ENCODE assay signal across 17 cellular contexts in genomic region chr18:62720048-62720447, GRCh38. TPM values are rescaled to one million over a fixed set of nuclear protein-coding genes. Genes with fewer than 3 reads are reported as not detected.
DNase-seq lines count a peak whose midpoint lies in the region; ATAC-seq and TF ChIP-seq lines count a peak whose summit lies in the region.
"Had no signal": no experiment of that assay in that cellular context is flagged by ENCODE, and none has a peak within 500 bp of the region (broad histone marks: within the 10 kb centered on the region; RNA-seq: fewer than 3 reads in every experiment).

No MANE protein-coding gene starts in this region.

- H3K27ac ChIP-seq in suprapubic skin = no peak overlapping the region

- H3K4me1 ChIP-seq in iPS-15b (ENCODE audit: control insufficient read depth, insufficient read depth, low read length) = peaks cover 30% of the 10 kb centered on the region
- H3K4me1 ChIP-seq in suprapubic skin = peaks cover 51% of the 10 kb centered on the region

- no peaks in the 10 kb centered on the region for H3K9me3 Mint-ChIP-seq in activated naive CD8-positive, alpha-beta T cell treated with anti-CD3 and anti-CD28 coated beads, Interleukin-2, amount 50 U/mL, for 24 hours
- no peaks in the 10 kb centered on the region for H3K9me3 Mint-ChIP-seq in activated naive CD8-positive, alpha-beta T cell treated with anti-CD3 and anti-CD28 coated beads for 36 hours
- H3K9me3 Mint-ChIP-seq: CD8-positive, alpha-beta T cell had no signal

- no peak overlapping the region for H3K4me3 Mint-ChIP-seq in activated naive CD8-positive, alpha-beta T cell treated with anti-CD3 and anti-CD28 coated beads, Interleukin-2, amount 50 U/mL, for 24 hours
- H3K4me3 Mint-ChIP-seq in activated naive CD8-positive, alpha-beta T cell treated with anti-CD3 and anti-CD28 coated beads for 36 hours = no peak overlapping the region
- H3K4me3 Mint-ChIP-seq: CD8-positive, alpha-beta T cell had no signal

- H3K27me3 Mint-ChIP-seq in activated naive CD8-positive, alpha-beta T cell treated with anti-CD3 and anti-CD28 coated beads, Interleukin-2, amount 50 U/mL, for 24 hours = no peaks in the 10 kb centered on the region
- peaks cover 5% of the 10 kb centered on the region for H3K27me3 Mint-ChIP-seq in activated naive CD8-positive, alpha-beta T cell treated with anti-CD3 and anti-CD28 coated beads for 36 hours

- no peak for ATAC-seq in activated naive CD8-positive, alpha-beta T cell treated with anti-CD3 and anti-CD28 coated beads, Interleukin-2, amount 50 U/mL, for 24 hours
- no peak for ATAC-seq in HG03095 (IDR thresholded peaks at IDR 0.05; ENCODE audit: unreplicated experiment)
- no peak for ATAC-seq in GM21723 (IDR thresholded peaks at IDR 0.05; ENCODE audit: unreplicated experiment)
- ATAC-seq: CD8-positive, alpha-beta T cell; mucosa of descending colon had no signal

- H3K4me3 ChIP-seq in iPS-15b (ENCODE audit: low read depth, low read length) (peak overlapping the region; percentile 91), suprapubic skin (peak overlapping the region; percentile 62)
- H3K4me3 ChIP-seq: mucosa of descending colon, tibial nerve had no signal

- H3K9me3 ChIP-seq in iPS-15b (ENCODE audit: control insufficient read depth, insufficient read depth, low read length) (no peaks in the 10 kb centered on the region), suprapubic skin (no peaks in the 10 kb centered on the region)
- H3K9me3 ChIP-seq: mucosa of descending colon, tibial nerve had no signal

- DNase-seq in activated naive CD8-positive, alpha-beta T cell treated with anti-CD3 and anti-CD28 coated beads, Interleukin-2, amount 50 U/mL, for 24 hours = no peak
- DNase-seq in activated naive CD8-positive, alpha-beta T cell treated with anti-CD3 and anti-CD28 coated beads for 36 hours = no peak
- DNase-seq in amniotic epithelial cell (ENCODE audit: low read depth) (peak; percentile 16), suprapubic skin (ENCODE audit: low spot score in 2 of 2) (no peak), NCI-H2081 (lab: John Stamatoyannopoulos, UW) (no peak)
- DNase-seq: 8988T; activated gamma-delta T cell treated with Interleukin-2 at 50 U/mL for 16 hours; CD8-positive, alpha-beta T cell; foreskin melanocyte; islet precursor cell; mucosa of descending colon; NCI-H1105; stimulated activated CD4-positive, alpha-beta T cell treated with anti-CD3 and anti-CD28 coated beads, Interleukin-1b, Interleukin-23, amount 100 ng/mL, for 48 hours had no signal

- no peaks in the 10 kb centered on the region for H3K27me3 ChIP-seq in iPS-15b (ENCODE audit: control insufficient read depth, insufficient read depth, low read length)
- no peaks in the 10 kb centered on the region for H3K27me3 ChIP-seq in suprapubic skin
- H3K27me3 ChIP-seq: tibial nerve had no signal

- no peak overlapping the region for H3K9ac ChIP-seq in iPS-15b (ENCODE audit: low read depth, low read length)

- H3K27ac Mint-ChIP-seq in activated naive CD8-positive, alpha-beta T cell treated with anti-CD3 and anti-CD28 coated beads, Interleukin-2, amount 50 U/mL, for 24 hours = peak overlapping the region; percentile 2
- H3K27ac Mint-ChIP-seq in activated naive CD8-positive, alpha-beta T cell treated with anti-CD3 and anti-CD28 coated beads for 36 hours = no peak overlapping the region
- H3K27ac Mint-ChIP-seq: CD8-positive, alpha-beta T cell had no signal

- WGBS in suprapubic skin = 46% methylated on average over 4 of the region's 4 CpGs

- no peaks in the 10 kb centered on the region for H3K36me3 ChIP-seq in iPS-15b (ENCODE audit: control insufficient read depth, insufficient read depth, low read length)
- no peaks in the 10 kb centered on the region for H3K36me3 ChIP-seq in suprapubic skin
- H3K36me3 ChIP-seq: tibial nerve had no signal

- H3K36me3 Mint-ChIP-seq in activated naive CD8-positive, alpha-beta T cell treated with anti-CD3 and anti-CD28 coated beads, Interleukin-2, amount 50 U/mL, for 24 hours (ENCODE audit: low read depth) = peaks cover 4% of the 10 kb centered on the region
- H3K36me3 Mint-ChIP-seq in activated naive CD8-positive, alpha-beta T cell treated with anti-CD3 and anti-CD28 coated beads for 36 hours = peaks cover 7% of the 10 kb centered on the region

- no peak for TF ChIP-seq CTCF in suprapubic skin (IDR thresholded peaks at IDR 0.05)

- H3K4me1 Mint-ChIP-seq in activated naive CD8-positive, alpha-beta T cell treated with anti-CD3 and anti-CD28 coated beads, Interleukin-2, amount 50 U/mL, for 24 hours = peaks cover 45% of the 10 kb centered on the region
- peaks cover 41% of the 10 kb centered on the region for H3K4me1 Mint-ChIP-seq in activated naive CD8-positive, alpha-beta T cell treated with anti-CD3 and anti-CD28 coated beads for 36 hours

- no peak for TF ChIP-seq EP300 in suprapubic skin (IDR thresholded peaks at IDR 0.05)

- TF ChIP-seq POLR2A in suprapubic skin (IDR thresholded peaks at IDR 0.05) = no peak

RNA-seq across cellular contexts. Expression of gene PHLPP1, which starts 4.7 kb away (rescaled TPM):
- total RNA-seq in activated naive CD8-positive, alpha-beta T cell treated with anti-CD3 and anti-CD28 coated beads for 36 hours = 10 to 100 TPM; 10.4 to 11.4 TPM
- 10 to 100 TPM; 28.1 to 56.6 (median 37.1) TPM for total RNA-seq in suprapubic skin
